Comparison of ENCODE assay signal across 19 cellular contexts in the genomic region with DNA sequence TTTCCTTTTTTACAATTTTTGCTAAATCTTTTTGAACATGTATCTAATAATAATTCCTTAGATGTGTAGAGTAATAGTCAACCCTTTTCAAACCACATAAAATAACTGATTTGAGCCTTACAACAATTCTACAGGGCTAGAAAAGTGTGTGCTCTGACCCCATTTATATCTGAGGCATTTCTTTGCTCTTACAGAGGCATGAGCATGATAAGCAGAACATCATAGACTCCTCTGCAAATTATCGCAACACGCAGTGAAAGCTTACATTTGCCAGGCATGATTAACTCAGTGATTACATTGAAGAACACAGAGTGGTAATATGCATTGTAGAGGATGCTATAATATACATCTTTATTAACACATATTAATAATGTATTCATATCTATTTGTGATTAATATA.
DNase-seq lines count a peak whose midpoint lies in the region; ATAC-seq and TF ChIP-seq lines count a peak whose summit lies in the region.
"Had no signal": no experiment of that assay in that cellular context is flagged by ENCODE, and none has a peak within 500 bp of the region (broad histone marks: within the 10 kb centered on the region; RNA-seq: fewer than 3 reads in every experiment).

No MANE protein-coding gene starts in this region.

- H3K36me3 ChIP-seq in GM23248 (ENCODE audit: low read depth) (no peaks in the 10 kb centered on the region), osteoblast (ENCODE audit: insufficient read depth, low read length) (no peaks in the 10 kb centered on the region), GM23338 (ENCODE audit: insufficient read depth) (no peaks in the 10 kb centered on the region)
- H3K36me3 ChIP-seq: BLaER1 had no signal

- H3K9me3 ChIP-seq in GM23248 (ENCODE audit: low read depth) = no peaks in the 10 kb centered on the region
- no peaks in the 10 kb centered on the region for H3K9me3 ChIP-seq in osteoblast (ENCODE audit: low read depth, low read length)
- H3K9me3 ChIP-seq: BLaER1 had no signal

- TF ChIP-seq CTCF in osteoblast (IDR thresholded peaks at IDR 0.05; ENCODE audit: extremely low read depth, low read depth, low read length) (no peak), GM23338 (conservative IDR thresholded peaks at IDR 0.05; ENCODE audit: low read depth in 2 of 2) (no peak)

- H3F3A ChIP-seq in GM23248 (ENCODE audit: insufficient read depth) = peaks cover 47% of the 10 kb centered on the region
- no peaks in the 10 kb centered on the region for H3F3A ChIP-seq in GM23338 (replicated peaks; ENCODE audit: low read depth)

- H3K79me2 ChIP-seq in GM23248 (ENCODE audit: insufficient read depth) (no peaks in the 10 kb centered on the region), osteoblast (ENCODE audit: insufficient read depth, low read length) (no peaks in the 10 kb centered on the region), GM23338 (replicated peaks; ENCODE audit: insufficient read depth) (no peaks in the 10 kb centered on the region)

- no peak overlapping the region for H3K4me3 Mint-ChIP-seq in stimulated activated naive CD8-positive, alpha-beta T cell treated with anti-CD3 and anti-CD28 coated beads, Interleukin-15, amount 100 ng/mL, for 72 hours
- no peak overlapping the region for H3K4me3 Mint-ChIP-seq in GM23338
- H3K4me3 Mint-ChIP-seq: CD4-positive, alpha-beta T cell; IgD-negative memory B cell had no signal

- no peaks in the 10 kb centered on the region for H3K9me2 ChIP-seq in GM23248 (ENCODE audit: insufficient read depth)
- no peaks in the 10 kb centered on the region for H3K9me2 ChIP-seq in GM23338 (ENCODE audit: insufficient read depth)

- DNase-seq in GM23248 (peak; percentile 14), amniotic epithelial cell (ENCODE audit: low read depth) (peak; percentile 75), osteoblast (ENCODE audit: insufficient read length, low spot score, missing footprints) (no peak), A172 (ENCODE audit: low spot score) (no peak), GM23338 (ENCODE audit: low spot score) (no peak)
- DNase-seq in stimulated activated naive CD8-positive, alpha-beta T cell treated with anti-CD3 and anti-CD28 coated beads, Interleukin-15, amount 100 ng/mL, for 72 hours = no peak
- DNase-seq: ACHN; CD4-positive, alpha-beta T cell; COR-L47; DMS79; NCI-H1694; NCI-H2081; NCI-H2171; NCI-H524 treated with DMSO at 0.1 percent for 48 hours; NCI-H82; Right ventricle myocardium superior had no signal

- H3K4me1 Mint-ChIP-seq in stimulated activated naive CD8-positive, alpha-beta T cell treated with anti-CD3 and anti-CD28 coated beads, Interleukin-15, amount 100 ng/mL, for 72 hours = no peaks in the 10 kb centered on the region
- peaks cover 14% of the 10 kb centered on the region; the same call in 2 of the 3 replicates for H3K4me1 Mint-ChIP-seq in GM23338

- H4K20me1 ChIP-seq in GM23248 (ENCODE audit: insufficient read depth) (no peaks in the 10 kb centered on the region), osteoblast (ENCODE audit: insufficient read depth, low read length) (no peaks in the 10 kb centered on the region), GM23338 (replicated peaks; ENCODE audit: insufficient read depth) (no peaks in the 10 kb centered on the region)
- H4K20me1 ChIP-seq: BLaER1 had no signal

- H3K27me3 ChIP-seq in GM23248 (replicated peaks; ENCODE audit: insufficient read depth) (no peaks in the 10 kb centered on the region), osteoblast (ENCODE audit: insufficient read depth, low read length) (no peaks in the 10 kb centered on the region), GM23338 (ENCODE audit: insufficient read depth) (no peaks in the 10 kb centered on the region)
- H3K27me3 ChIP-seq: BLaER1 had no signal

- in situ Hi-C loops in GM23248 (cut with MboI) = no loop called here

- H3K9ac ChIP-seq in GM23248 = no peak overlapping the region
- H3K9ac ChIP-seq: BLaER1 had no signal

- H3K27ac ChIP-seq in GM23248 (peak overlapping the region; percentile 75), osteoblast (ENCODE audit: low read depth, low read length) (peak overlapping the region; percentile 79), GM23338 (ENCODE audit: low read depth) (no peak overlapping the region)
- H3K27ac ChIP-seq: BLaER1 had no signal

- H3K9me3 Mint-ChIP-seq in stimulated activated naive CD8-positive, alpha-beta T cell treated with anti-CD3 and anti-CD28 coated beads, Interleukin-15, amount 100 ng/mL, for 72 hours = peaks cover 0 to 6% of the 10 kb centered on the region in 2 donors
- no peaks in the 10 kb centered on the region; the same call in 2 of the 3 replicates for H3K9me3 Mint-ChIP-seq in GM23338
- H3K9me3 Mint-ChIP-seq: CD4-positive, alpha-beta T cell had no signal

- H3K27me3 Mint-ChIP-seq in stimulated activated naive CD8-positive, alpha-beta T cell treated with anti-CD3 and anti-CD28 coated beads, Interleukin-15, amount 100 ng/mL, for 72 hours = peaks cover 8% of the 10 kb centered on the region
- H3K27me3 Mint-ChIP-seq in GM23338 (ENCODE audit: insufficient read depth, low read depth, poor library complexity) = peaks cover 2% of the 10 kb centered on the region

- peaks cover 69% of the 10 kb centered on the region for H3K4me1 ChIP-seq in GM23248 (ENCODE audit: insufficient read depth)
- peaks cover 57% of the 10 kb centered on the region for H3K4me1 ChIP-seq in osteoblast (ENCODE audit: insufficient read depth, low read length)
- H3K4me1 ChIP-seq in GM23338 (ENCODE audit: insufficient read depth) = peaks cover 4% of the 10 kb centered on the region

- no peaks in the 10 kb centered on the region for H3K36me3 Mint-ChIP-seq in GM23338 (ENCODE audit: low read depth)
- H3K36me3 Mint-ChIP-seq: IgD-negative memory B cell had no signal

- no peak overlapping the region for H3K27ac Mint-ChIP-seq in stimulated activated naive CD8-positive, alpha-beta T cell treated with anti-CD3 and anti-CD28 coated beads, Interleukin-15, amount 100 ng/mL, for 72 hours
- no peak overlapping the region for H3K27ac Mint-ChIP-seq in GM23338
- H3K27ac Mint-ChIP-seq: CD4-positive, alpha-beta T cell had no signal

- H3K4me3 ChIP-seq in GM23248 (no peak overlapping the region), osteoblast (ENCODE audit: insufficient read depth, low read length) (no peak overlapping the region), GM23338 (no peak overlapping the region)
- H3K4me3 ChIP-seq: BLaER1 had no signal

- WGBS in GM23248 (ENCODE audit: low coverage in 1 of 2, low lambda C conversion rate in 2 of 2, missing lambda C conversion rate in 2 of 2), 2 experiments = 98 to 99% methylated on average over 2 of the region's 2 CpGs

- no peak for ATAC-seq in stimulated activated naive CD8-positive, alpha-beta T cell treated with anti-CD3 and anti-CD28 coated beads, Interleukin-15, amount 100 ng/mL, for 72 hours
- ATAC-seq in GM23338 = no peak
- ATAC-seq in GM19035 (IDR thresholded peaks at IDR 0.05; ENCODE audit: unreplicated experiment) = no peak

- H2AFZ ChIP-seq in GM23248 (no peak overlapping the region), osteoblast (ENCODE audit: low read length) (no peak overlapping the region), GM23338 (no peak overlapping the region)

- no peak overlapping the region for H3K4me2 ChIP-seq in GM23248 (ENCODE audit: unreplicated experiment)
- peak overlapping the region; percentile 32 for H3K4me2 ChIP-seq in osteoblast (ENCODE audit: insufficient read depth, low read length)
- no peak overlapping the region for H3K4me2 ChIP-seq in GM23338
- H3K4me2 ChIP-seq: BLaER1 had no signal

TF ChIP-seq in GM23338, 12 proteins besides CTCF, POLR2A, EP300 and RAD21:
- TF ChIP-seq REST (IDR thresholded peaks at IDR 0.05; ENCODE audit: unreplicated experiment) = no peak
- no peak for TF ChIP-seq JUNB (IDR thresholded peaks at IDR 0.05; ENCODE audit: unreplicated experiment)

Comparison
In these comparisons a context has a peak if more than half of its experiments do, and no peak if none do; other contexts are left out.
1. DNase-seq: peak in GM23248 (single experiment) and amniotic epithelial cell (single experiment); none in osteoblast (single experiment), stimulated activated naive CD8-positive, alpha-beta T cell treated with anti-CD3 and anti-CD28 coated beads, Interleukin-15, amount 100 ng/mL, for 72 hours (0 of 2), A172 (single experiment) and GM23338 (single experiment).